In the genomic region with DNA sequence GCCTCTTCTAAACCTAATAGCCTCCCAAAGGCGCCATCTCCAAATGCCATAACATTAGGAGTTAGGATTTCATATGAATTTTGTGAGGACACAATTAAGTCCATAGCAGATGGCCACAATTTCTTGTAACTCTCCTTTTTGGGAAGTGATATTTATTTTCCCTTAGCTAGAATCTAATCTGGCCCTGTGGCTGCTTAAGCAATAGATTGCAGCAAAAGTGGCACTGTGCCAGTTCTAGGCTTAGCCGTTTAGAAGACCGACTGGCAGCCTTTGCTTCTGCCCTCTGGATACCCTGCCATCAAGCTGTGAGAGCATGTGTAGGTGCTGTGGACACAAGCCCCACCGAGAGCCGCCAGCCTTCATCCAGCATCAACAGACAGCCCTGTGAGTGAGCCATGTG, we compare ENCODE assay signal across 17 cellular contexts. TPM values are rescaled to one million over a fixed set of nuclear protein-coding genes. Genes with fewer than 3 reads are reported as not detected.
DNase-seq lines count a peak whose midpoint lies in the region; ATAC-seq and TF ChIP-seq lines count a peak whose summit lies in the region.
"Had no signal": no experiment of that assay in that cellular context is flagged by ENCODE, and none has a peak within 500 bp of the region (broad histone marks: within the 10 kb centered on the region; RNA-seq: fewer than 3 reads in every experiment).

No MANE protein-coding gene starts in this region.

- in situ Hi-C loops in G401 (cut with HindIII; ENCODE audit: low sequenced_read_pairs), result no loop called here

- H3K4me3 ChIP-seq in fibroblast of pulmonary artery (replicated peaks; ENCODE audit: low read depth, low read length), result no peak overlapping the region
- H3K4me3 ChIP-seq: pancreas, SJSA1 had no signal

- ATAC-seq in GM18520 (IDR thresholded peaks at IDR 0.05; ENCODE audit: unreplicated experiment) (no peak), GM19397 (IDR thresholded peaks at IDR 0.05; ENCODE audit: unreplicated experiment) (no peak), HG03521 (IDR thresholded peaks at IDR 0.05; ENCODE audit: unreplicated experiment) (no peak)

- peak; percentile 16 for DNase-seq in G401 (ENCODE audit: low spot score)
- peak; percentile 52 for DNase-seq in NOMO-1 treated with dmso at 0.1 percent for 144 hours (lab: John Stamatoyannopoulos, UW; ENCODE audit: unreplicated experiment)
- DNase-seq in fibroblast of pulmonary artery (ENCODE audit: low read depth), result peak; percentile 39
- DNase-seq in mucosa of gallbladder (ENCODE audit: low spot score), result peak; percentile 43
- no peak for DNase-seq in activated CD4-positive, CD25-positive, alpha-beta regulatory T cell (lab: John Stamatoyannopoulos, UW)
- DNase-seq: activated CD4-positive, CD25-positive, alpha-beta regulatory T cell treated with anti-CD3 and anti-CD28 coated beads, Interleukin-2, amount 50 U/mL, for 72 hours; activated naive CD4-positive, alpha-beta T cell treated with anti-CD3 and anti-CD28 coated beads, Interleukin-2, amount 10 ng/mL, durations not matched to agents 7 days and 5 days; CD4-positive, CD25-positive, alpha-beta regulatory T cell; cortex of kidney; KG1; NCI-H446 treated with DMSO at 0.1 percent for 48 hours; stimulated activated naive CD4-positive, alpha-beta T cell treated with Interleukin-2 at 50 U/mL for 16 hours had no signal

- no peak for TF ChIP-seq CTCF in fibroblast of pulmonary artery (IDR thresholded peaks at IDR 0.05; ENCODE audit: low read length, missing control alignments)

RNA-seq across cellular contexts. Expression of gene ADGB, which starts 15.9 kb away (rescaled TPM):
- not detected in 2 replicates for total RNA-seq in G401 (2014; rRNA removed; shearing (Covaris generic))
- total RNA-seq in mucosa of gallbladder, result not detected
- total RNA-seq: CD4-positive, CD25-positive, alpha-beta regulatory T cell; pancreas; SJSA1 had no signal

RNA-seq across cellular contexts. Expression of gene RAB32, which starts 39.2 kb away (rescaled TPM):
- total RNA-seq in G401 (2014; rRNA removed; shearing (Covaris generic)), result 112 and 197 TPM in 2 replicates
- total RNA-seq in mucosa of gallbladder, result 31.1 TPM

Comparison
In these comparisons a context has a peak if more than half of its experiments do, and no peak if none do; other contexts are left out.
1. DNase-seq: peak in G401 (single experiment), NOMO-1 treated with dmso at 0.1 percent for 144 hours (single experiment), fibroblast of pulmonary artery (single experiment) and mucosa of gallbladder (single experiment); none in activated CD4-positive, CD25-positive, alpha-beta regulatory T cell (0 of 4).